18 cellular contexts compared by ENCODE assay signal in genomic region chr12:121970901-121971300, GRCh38. TPM values are rescaled to one million over a fixed set of nuclear protein-coding genes. Genes with fewer than 3 reads are reported as not detected.
DNase-seq lines count a peak whose midpoint lies in the region; ATAC-seq, FAIRE-seq and TF ChIP-seq lines count a peak whose summit lies in the region.
"Had no signal": no experiment of that assay in that cellular context is flagged by ENCODE, and none has a peak within 500 bp of the region (broad histone marks: within the 10 kb centered on the region; RNA-seq: fewer than 3 reads in every experiment).

No MANE protein-coding gene starts in this region.

- TF ChIP-seq EP300 in HepG2 (IDR thresholded peaks at IDR 0.05; ENCODE audit: low read depth in 2 of 2, low read length in 2 of 2), result no peak
- no peak for TF ChIP-seq EP300 in HepG2 (CRISPR knock-in tag; IDR thresholded peaks at IDR 0.05; ENCODE audit: borderline replicate concordance)

- TF ChIP-seq POLR2A in HepG2 (IDR thresholded peaks at IDR 0.05; ENCODE audit: insufficient read depth in 1 of 2, low read depth in 2 of 2, low read length in 2 of 2), result no peak

- no peaks in the 10 kb centered on the region for H4K20me1 ChIP-seq in HepG2 (ENCODE audit: insufficient read depth, low read length)

- peaks cover 9% of the 10 kb centered on the region for H3K9me3 ChIP-seq in endodermal cell (ENCODE audit: control insufficient read depth, low read length)
- H3K9me3 ChIP-seq in HepG2 (ENCODE audit: low read length), result no peaks in the 10 kb centered on the region
- H3K9me3 ChIP-seq: SJCRH30 had no signal

- H3K36me3 ChIP-seq in endodermal cell (ENCODE audit: control insufficient read depth, insufficient read depth, low read length) (peaks cover 4% of the 10 kb centered on the region), HepG2 (replicated peaks in 1 of 2; ENCODE audit: control insufficient read depth in 1 of 2, insufficient read depth in 2 of 2, low read length in 2 of 2) (no peaks in the 10 kb centered on the region)
- H3K36me3 ChIP-seq: SJCRH30 had no signal

- TF ChIP-seq RAD21 in HepG2 (CRISPR knock-in tag; IDR thresholded peaks at IDR 0.05), result no peak

- BruUV-seq in HepG2 (replicated peaks; lab: Mats Ljungman, UMichigan), result no TSS peak

- H3K4me1 ChIP-seq in endodermal cell (ENCODE audit: control insufficient read depth, insufficient read depth, low read length) (no peaks in the 10 kb centered on the region), HepG2 (ENCODE audit: insufficient read depth, low read length) (no peaks in the 10 kb centered on the region)
- H3K4me1 ChIP-seq: A549, SJCRH30 had no signal

- no peaks in the 10 kb centered on the region for H3K27me3 Mint-ChIP-seq in endodermal cell (ENCODE audit: insufficient read depth)
- H3K27me3 Mint-ChIP-seq in stimulated activated memory B cell treated with anti-CD40 and anti-IgM and Interleukin-4, amounts not matched to agents 10 μg/mL and 1 μg/mL and 100 μg/mL, for 72 hours, result no peaks in the 10 kb centered on the region

- no peak for TF ChIP-seq CTCF in GM13977 (IDR thresholded peaks at IDR 0.05; ENCODE audit: extremely low read depth, insufficient read depth, missing control alignments)
- TF ChIP-seq CTCF in endodermal cell (conservative IDR thresholded peaks at IDR 0.05), result no peak
- no peak for TF ChIP-seq CTCF in HepG2 (CRISPR knock-in tag; IDR thresholded peaks at IDR 0.05)

- intact Hi-C loops in HepG2 (cut with micrococcal nuclease; ENCODE audit: unreplicated experiment), result no loop called here

- peak; percentile 29; the same call in 2 of the 3 replicates for ATAC-seq in HepG2
- no peak for ATAC-seq in stimulated activated memory B cell treated with anti-CD40 and anti-IgM and Interleukin-4, amounts not matched to agents 10 μg/mL and 1 μg/mL and 100 μg/mL, for 72 hours

- H2AFZ ChIP-seq in HepG2 (ENCODE audit: low read length), result no peak overlapping the region

- POLR2A ChIA-PET in HepG2 (lab: Yijun Ruan, JAX), result no interaction called here

- no peak overlapping the region for H3K9ac ChIP-seq in endodermal cell (ENCODE audit: extremely low read depth, low read length, poor library complexity, severe bottlenecking)
- no peak overlapping the region for H3K9ac ChIP-seq in HepG2 (ENCODE audit: insufficient read depth, low read depth, low read length)
- H3K9ac ChIP-seq: KMS-11 had no signal

- H3K27ac Mint-ChIP-seq in endodermal cell, result no peak overlapping the region
- H3K27ac Mint-ChIP-seq in stimulated activated memory B cell treated with anti-CD40 and anti-IgM and Interleukin-4, amounts not matched to agents 10 μg/mL and 1 μg/mL and 100 μg/mL, for 72 hours, result no peak overlapping the region

- H3K36me3 Mint-ChIP-seq in endodermal cell (ENCODE audit: low read depth), result peaks cover 17% of the 10 kb centered on the region
- peaks cover 14% of the 10 kb centered on the region for H3K36me3 Mint-ChIP-seq in stimulated activated memory B cell treated with anti-CD40 and anti-IgM and Interleukin-4, amounts not matched to agents 10 μg/mL and 1 μg/mL and 100 μg/mL, for 72 hours

- no peaks in the 10 kb centered on the region for H3K79me2 ChIP-seq in HepG2 (ENCODE audit: insufficient read depth, low read length)

- CTCF ChIA-PET in HepG2 (lab: Yijun Ruan, JAX; ENCODE audit: low intra/inter-chr PET ratio, low total read pairs), result no interaction called here

- no peak overlapping the region for H3K4me2 ChIP-seq in HepG2 (ENCODE audit: low read depth, low read length)
- H3K4me2 ChIP-seq: A549, KMS-11 had no signal

- in situ Hi-C loops in GM13977 (cut with MboI; ENCODE audit: low pct_unique_long_range_greater_than_20kb, low sequenced_read_pairs, unreplicated experiment) (no loop called here), HepG2 (cut with HindIII; ENCODE audit: extremely low pct_ligation_motif_present, low pct_unique_long_range_greater_than_20kb) (no loop called here)

- WGBS in endodermal cell (ENCODE audit: insufficient coverage in 1 of 2, insufficient read length in 1 of 2), 2 experiments, result 93 to 100% methylated on average over 1 to 2 of the region's 2 CpGs
- 57% methylated on average over 1 of the region's 2 CpGs for WGBS in HepG2 (ENCODE audit: low lambda C conversion rate)

- no peak for FAIRE-seq in HepG2 (lab: Jason Lieb, UNC)
- FAIRE-seq: A549, H1 had no signal

- no peak overlapping the region for H3K4me3 Mint-ChIP-seq in endodermal cell
- H3K4me3 Mint-ChIP-seq in stimulated activated memory B cell treated with anti-CD40 and anti-IgM and Interleukin-4, amounts not matched to agents 10 μg/mL and 1 μg/mL and 100 μg/mL, for 72 hours, result no peak overlapping the region

- peaks cover 28% of the 10 kb centered on the region for H3K9me3 Mint-ChIP-seq in endodermal cell
- peaks cover 12% of the 10 kb centered on the region for H3K9me3 Mint-ChIP-seq in stimulated activated memory B cell treated with anti-CD40 and anti-IgM and Interleukin-4, amounts not matched to agents 10 μg/mL and 1 μg/mL and 100 μg/mL, for 72 hours

- H3K4me1 Mint-ChIP-seq in endodermal cell, result peaks cover 4% of the 10 kb centered on the region
- H3K4me1 Mint-ChIP-seq in stimulated activated memory B cell treated with anti-CD40 and anti-IgM and Interleukin-4, amounts not matched to agents 10 μg/mL and 1 μg/mL and 100 μg/mL, for 72 hours, result peaks cover 14% of the 10 kb centered on the region

- H3K27me3 ChIP-seq in endodermal cell (ENCODE audit: control insufficient read depth, insufficient read depth, low read length, poor library complexity, severe bottlenecking) (no peaks in the 10 kb centered on the region), HepG2 (ENCODE audit: control insufficient read depth in 1 of 2, insufficient read depth in 2 of 2, low read length in 2 of 2) (peaks cover 0 to 16% of the 10 kb centered on the region in 2 experiments; a peak in 3 of 5 replicates)

- no peak overlapping the region for H3K27ac ChIP-seq in endodermal cell (ENCODE audit: low read depth, low read length)
- no peak overlapping the region for H3K27ac ChIP-seq in HepG2 (ENCODE audit: extremely low read length, insufficient read depth, low read length)
- H3K27ac ChIP-seq: A549, C4-2B, KMS-11, SJCRH30 had no signal

- H3K4me3 ChIP-seq in endodermal cell (ENCODE audit: low read length) (no peak overlapping the region), HepG2 (replicated peaks in 1 of 3; ENCODE audit: insufficient read depth in 1 of 3, low read depth in 2 of 3, low read length in 3 of 3) (no peak overlapping the region)
- H3K4me3 ChIP-seq: A549, SJCRH30 had no signal

- peak; percentile 6 for DNase-seq in AG20443 (ENCODE audit: low spot score)
- peak; percentile 3 for DNase-seq in GM13977 (ENCODE audit: low spot score)
- DNase-seq in endodermal cell, result peak; percentile 38
- no peak for DNase-seq in HepG2 (ENCODE audit: low spot score)
- DNase-seq in T-helper 2 cell, result no peak
- no peak for DNase-seq in HuH-7 (ENCODE audit: low spot score)
- DNase-seq: DMS153, NCI-H1048, NCI-H1436 treated with DMSO at 0.1 percent for 48 hours, NCI-H2081 treated with DMSO at 0.1 percent for 48 hours, NCI-H526 treated with DMSO at 0.1 percent for 48 hours, RPMI8226, SJCRH30 had no signal

RNA-seq across cellular contexts. Expression of gene BCL7A, which starts 50.8 kb away (rescaled TPM):
- 10 to 100 TPM; 22.3 to 28.9 TPM for total RNA-seq in endodermal cell
- 39.9 TPM for polyA plus RNA-seq in endodermal cell (2013, experiment 1 of 2)
- 39.2 TPM for polyA plus RNA-seq in endodermal cell (2013, experiment 2 of 2)
- 6.2 and 6.3 TPM in 2 replicates for total RNA-seq in HepG2 (2016; rRNA removed; fragmentation: Illumina TruSeq; extraction: Trizol)
- 2.2 TPM in 2 replicates for total RNA-seq in HepG2 (2016; cell fraction: cytosol; rRNA removed; fragmentation: Illumina TruSeq; extraction: Trizol; ENCODE audit: low read depth)
- total RNA-seq in HepG2 (2016; cell fraction: insoluble cytoplasmic fraction; rRNA removed; fragmentation: Illumina TruSeq; extraction: Trizol), result 6.1 and 6.8 TPM in 2 replicates
- total RNA-seq in HepG2 (2016; cell fraction: membrane; rRNA removed; fragmentation: Illumina TruSeq; extraction: Trizol), result 3.4 and 3.6 TPM in 2 replicates
- 3.7 and 4.3 TPM in 2 replicates for total RNA-seq in HepG2 (2016; cell fraction: nucleus; rRNA removed; fragmentation: Illumina TruSeq; extraction: Trizol)
- 4.1 and 5.4 TPM in 2 replicates for polyA plus RNA-seq in HepG2 (2011; rRNA removed)
- 4.0 and 4.8 TPM in 2 replicates for polyA plus RNA-seq in HepG2 (2011; cell fraction: cytosol; rRNA removed)
- polyA plus RNA-seq in HepG2 (2011; cell fraction: nucleus; rRNA removed), result 6.8 and 7.1 TPM in 2 replicates
- 2.4 and 5.0 TPM in 2 replicates for polyA plus RNA-seq in HepG2 (2012)
- 0.48 and 0.57 TPM in 2 replicates for polyA plus RNA-seq in HepG2 (2016; cell fraction: cytosol; fragmentation: Illumina TruSeq; extraction: Trizol; ENCODE audit: low read depth)
- polyA plus RNA-seq in HepG2 (2016; cell fraction: insoluble cytoplasmic fraction; fragmentation: Illumina TruSeq; extraction: Trizol; ENCODE audit: low read depth), result 5.6 and 7.4 TPM in 2 replicates
- 1.6 and 1.7 TPM in 2 replicates for polyA plus RNA-seq in HepG2 (2016; cell fraction: membrane; fragmentation: Illumina TruSeq; extraction: Trizol; ENCODE audit: low read depth)
- 7.0 and 8.7 TPM in 2 replicates for polyA plus RNA-seq in HepG2 (2016; cell fraction: nucleus; fragmentation: Illumina TruSeq; extraction: Trizol; ENCODE audit: insufficient read depth, low read depth)
- 5.1 and 5.3 TPM in 2 replicates for polyA minus RNA-seq in HepG2 (2011; rRNA and poly(A)+ RNA removed; ENCODE audit: low replicate concordance)
- 2.1 and 3.2 TPM in 2 replicates for polyA minus RNA-seq in HepG2 (2011; cell fraction: cytosol; rRNA and poly(A)+ RNA removed)
- polyA minus RNA-seq in HepG2 (2011; cell fraction: nucleus; rRNA and poly(A)+ RNA removed), result 3.6 TPM in 2 replicates

RNA-seq across cellular contexts. Expression of gene CFAP251, which starts 52.5 kb away (rescaled TPM):
- total RNA-seq in endodermal cell (10 to 100 TPM in 1 of 2 donors, 1 to 10 TPM in 1; 3.4 to 11.2 TPM), HepG2 (2016; rRNA removed; fragmentation: Illumina TruSeq; extraction: Trizol) (0.07 and 0.42 TPM in 2 replicates)
- 2.8 TPM for polyA plus RNA-seq in endodermal cell (2013, experiment 1 of 2)
- polyA plus RNA-seq in endodermal cell (2013, experiment 2 of 2), result 2.8 TPM
- 0.51 and 0.97 TPM in 2 replicates for total RNA-seq in HepG2 (2016; cell fraction: cytosol; rRNA removed; fragmentation: Illumina TruSeq; extraction: Trizol; ENCODE audit: low read depth)
- 0.42 and 0.54 TPM in 2 replicates for total RNA-seq in HepG2 (2016; cell fraction: insoluble cytoplasmic fraction; rRNA removed; fragmentation: Illumina TruSeq; extraction: Trizol)
- total RNA-seq in HepG2 (2016; cell fraction: membrane; rRNA removed; fragmentation: Illumina TruSeq; extraction: Trizol), result 0.53 and 0.72 TPM in 2 replicates
- total RNA-seq in HepG2 (2016; cell fraction: nucleus; rRNA removed; fragmentation: Illumina TruSeq; extraction: Trizol), result 0.75 and 1.1 TPM in 2 replicates
- 0.30 and 0.47 TPM in 2 replicates for polyA plus RNA-seq in HepG2 (2011; rRNA removed)
- 0.11 and 0.17 TPM in 2 replicates for polyA plus RNA-seq in HepG2 (2011; cell fraction: cytosol; rRNA removed)
- polyA plus RNA-seq in HepG2 (2011; cell fraction: nucleus; rRNA removed), result 0.72 and 1.5 TPM in 2 replicates
- polyA plus RNA-seq in HepG2 (2012), result 0.35 and 0.41 TPM in 2 replicates
- 0.07 and 0.12 TPM in 2 replicates for polyA plus RNA-seq in HepG2 (2016; cell fraction: cytosol; fragmentation: Illumina TruSeq; extraction: Trizol; ENCODE audit: low read depth)
- polyA plus RNA-seq in HepG2 (2016; cell fraction: insoluble cytoplasmic fraction; fragmentation: Illumina TruSeq; extraction: Trizol; ENCODE audit: low read depth), result 0.17 and 0.42 TPM in 2 replicates
- 0.06 TPM in 1 of 2 replicates, not detected in the other for polyA plus RNA-seq in HepG2 (2016; cell fraction: membrane; fragmentation: Illumina TruSeq; extraction: Trizol; ENCODE audit: low read depth)
- polyA plus RNA-seq in HepG2 (2016; cell fraction: nucleus; fragmentation: Illumina TruSeq; extraction: Trizol; ENCODE audit: insufficient read depth, low read depth), result 1.00 and 1.2 TPM in 2 replicates
- polyA minus RNA-seq in HepG2 (2011; rRNA and poly(A)+ RNA removed; ENCODE audit: low replicate concordance), result 0.58 and 2.4 TPM in 2 replicates
- polyA minus RNA-seq in HepG2 (2011; cell fraction: cytosol; rRNA and poly(A)+ RNA removed), result not detected in 2 replicates
- 2.2 and 3.7 TPM in 2 replicates for polyA minus RNA-seq in HepG2 (2011; cell fraction: nucleus; rRNA and poly(A)+ RNA removed)

Comparison
In these comparisons a context has a peak if more than half of its experiments do, and no peak if none do; other contexts are left out.
1. DNase-seq: peak in AG20443 (single experiment), GM13977 (single experiment) and endodermal cell (single experiment); none in HepG2 (single experiment), T-helper 2 cell (0 of 5) and HuH-7 (single experiment).